In the genomic region with DNA sequence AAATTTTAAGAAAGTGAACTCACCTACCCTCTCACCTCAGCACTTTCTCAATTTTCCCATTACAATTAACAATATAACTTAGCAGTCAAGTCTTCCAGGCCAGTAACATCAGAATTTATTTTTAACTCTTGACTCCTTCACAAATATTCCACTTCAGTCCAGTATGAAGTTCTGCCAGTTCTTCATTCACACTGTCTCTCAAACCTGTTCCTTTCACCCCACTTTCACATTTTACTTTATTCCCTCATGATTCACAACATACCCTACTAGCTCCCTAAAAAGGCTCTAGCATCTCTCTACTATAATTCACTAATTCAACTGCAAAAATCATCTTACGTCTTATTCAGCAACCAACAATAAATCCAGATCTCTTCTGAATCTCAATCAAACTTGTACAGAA, we compare ENCODE assay signal across 10 cellular contexts. TPM values are rescaled to one million over a fixed set of nuclear protein-coding genes. Genes with fewer than 3 reads are reported as not detected.
DNase-seq lines count a peak whose midpoint lies in the region; ATAC-seq and TF ChIP-seq lines count a peak whose summit lies in the region.
"Had no signal": no experiment of that assay in that cellular context is flagged by ENCODE, and none has a peak within 500 bp of the region (broad histone marks: within the 10 kb centered on the region; RNA-seq: fewer than 3 reads in every experiment).

No MANE protein-coding gene starts in this region.

- no peaks in the 10 kb centered on the region for H3K9me3 ChIP-seq in A673 (ENCODE audit: low read depth, low read length, poor library complexity, severe bottlenecking)

- DNase-seq in A673 (ENCODE audit: low spot score), result no peak
- no peak for DNase-seq in HL-60 (ENCODE audit: low read depth in 1 of 2, low spot score in 1 of 2)
- DNase-seq in choroid plexus epithelial cell (ENCODE audit: low read depth), result no peak
- peak; percentile 16 for DNase-seq in myocyte (ENCODE audit: low read depth)
- no peak for DNase-seq in posterior vena cava (ENCODE audit: low spot score)
- DNase-seq in DMS79 treated with DMSO at 0.1 percent for 48 hours (lab: John Stamatoyannopoulos, UW), result no peak
- no peak for DNase-seq in A172 (ENCODE audit: low spot score)
- DNase-seq: NCI-H510A treated with DMSO at 0.1 percent for 48 hours had no signal

- no peaks in the 10 kb centered on the region for H3K36me3 ChIP-seq in A673 (ENCODE audit: insufficient read depth, low read length, poor library complexity, severe bottlenecking)

- peaks cover 20% of the 10 kb centered on the region for H3K4me1 ChIP-seq in A673 (ENCODE audit: insufficient read depth, low read length, poor library complexity, severe bottlenecking)

- H3K27me3 ChIP-seq in A673 (replicated peaks; ENCODE audit: insufficient read depth, low read depth, low read length, poor library complexity) (no peaks in the 10 kb centered on the region), HL-60 (ENCODE audit: insufficient read depth, poor library complexity, severe bottlenecking) (no peaks in the 10 kb centered on the region)

- intact Hi-C loops in A673 (cut with micrococcal nuclease; ENCODE audit: unreplicated experiment), result loop anchor here (5.0 to 10.0 kb wide), 2 partner anchors 198 to 416 kb away; a partner anchor contains a TSS
- intact Hi-C loops in posterior vena cava (cut with DNase I), result loop anchor here in 1 of 2 donors (10.0 kb wide), 1 partner anchor 196 kb away; no protein-coding TSS in a partner anchor

- peak overlapping the region; percentile 81 for H3K4me3 ChIP-seq in A673 (ENCODE audit: low read depth, low read length, poor library complexity, severe bottlenecking)
- peak overlapping the region; percentile 79; the same call in 1 of the 2 replicates for H3K4me3 ChIP-seq in HL-60 (replicated peaks; ENCODE audit: insufficient read depth, low read length)
- H3K4me3 ChIP-seq in choroid plexus epithelial cell (ENCODE audit: low read depth, low read length), result peak overlapping the region; percentile 85

- H3K27ac ChIP-seq in A673 (ENCODE audit: low read depth, low read length, poor library complexity, severe bottlenecking) (no peak overlapping the region), HL-60 (replicated peaks) (no peak overlapping the region)
- H3K27ac ChIP-seq: VCaP had no signal

- CTCF ChIA-PET in A673 (lab: Charles Lee), result no interaction called here

- BruUV-seq in A673 (replicated peaks; lab: Mats Ljungman, UMichigan), result no TSS peak

- POLR2A ChIA-PET in A673 (lab: Charles Lee; ENCODE audit: low non-redundant PET), result no interaction called here

- TF ChIP-seq CTCF in A673 (conservative IDR thresholded peaks at IDR 0.05; ENCODE audit: low read depth, low read length) (no peak), HL-60 (IDR thresholded peaks at IDR 0.05; ENCODE audit: insufficient read depth, low read length) (no peak), choroid plexus epithelial cell (conservative IDR thresholded peaks at IDR 0.05; ENCODE audit: low read depth, low read length) (no peak)

- no peak for ATAC-seq in HG03342 (IDR thresholded peaks at IDR 0.05; ENCODE audit: unreplicated experiment)

RNA-seq across cellular contexts. Expression of a gene that starts 3.8 kb away (rescaled TPM):
- 52.0 and 56.6 TPM in 2 replicates for total RNA-seq in A673 (2021)
- 64.4 and 68.4 TPM in 2 replicates for total RNA-seq in myocyte
- polyA plus RNA-seq in myocyte (2012), result 28.8 TPM
- total RNA-seq in posterior vena cava, result 10 to 100 TPM; 31.3 to 33.0 TPM
- 50.1 and 61.7 TPM in 2 replicates for total RNA-seq in A172 (2014; rRNA removed; shearing (Covaris generic))
